ENCODE assay signal across 11 cellular contexts in genomic region chr17:38732376-38733314, GRCh38. TPM values are rescaled to one million over a fixed set of nuclear protein-coding genes. Genes with fewer than 3 reads are reported as not detected.
DNase-seq lines count a peak whose midpoint lies in the region; ATAC-seq and TF ChIP-seq lines count a peak whose summit lies in the region.
"Had no signal": no experiment of that assay in that cellular context is flagged by ENCODE, and none has a peak within 500 bp of the region (broad histone marks: within the 10 kb centered on the region; RNA-seq: fewer than 3 reads in every experiment).

No MANE protein-coding gene starts in this region.

- H2AFZ ChIP-seq in OCI-LY7 (ENCODE audit: low read length), result no peak overlapping the region

- no peak for DNase-seq in CD4-positive, CD25-positive, alpha-beta regulatory T cell
- no peak for DNase-seq in OCI-LY7 (ENCODE audit: low spot score)
- no peak for DNase-seq in natural killer cell
- no peak for DNase-seq in SIG-M5 (lab: John Stamatoyannopoulos, UW)
- no peak for DNase-seq in midbrain (lab: John Stamatoyannopoulos, UW)
- no peak for DNase-seq in retina
- no peak for DNase-seq in NCI-H1092 treated with DMSO at 0.1 percent for 48 hours (lab: John Stamatoyannopoulos, UW)
- DNase-seq: DMS 273 treated with DMSO at 0.1 percent for 48 hours; stimulated activated naive B cell treated with anti-CD40 and anti-IgM and Interleukin-4, amounts not matched to agents 10 μg/mL and 1 μg/mL and 100 μg/mL, for 72 hours had no signal

- peak overlapping the region; percentile 76; the same call in 1 of the 2 replicates for H3K4me2 ChIP-seq in OCI-LY7 (ENCODE audit: low read length)

- H3K4me3 ChIP-seq in CD4-positive, CD25-positive, alpha-beta regulatory T cell (ENCODE audit: low read depth, low read length), result no peak overlapping the region
- no peak overlapping the region for H3K4me3 ChIP-seq in OCI-LY7 (ENCODE audit: low read depth, low read length, poor library complexity, severe bottlenecking)
- H3K4me3 ChIP-seq in duodenal mucosa (ENCODE audit: low read depth in 1 of 2, low read length in 2 of 2), result peak overlapping the region; percentile 97 to 98
- H3K4me3 ChIP-seq: HAP-1 had no signal

- POLR2A ChIA-PET in OCI-LY7 (lab: Charles Lee), result no interaction called here

- H3K4me1 Mint-ChIP-seq in CD4-positive, CD25-positive, alpha-beta regulatory T cell, result peaks cover 0 to 71% (median 45%) of the 10 kb centered on the region in 4 donors
- peaks cover 65 to 75% of the 10 kb centered on the region in 2 donors for H3K4me1 Mint-ChIP-seq in natural killer cell

- H3K27me3 ChIP-seq in CD4-positive, CD25-positive, alpha-beta regulatory T cell (ENCODE audit: control insufficient read depth, insufficient read depth, low read length), result no peaks in the 10 kb centered on the region
- no peaks in the 10 kb centered on the region for H3K27me3 ChIP-seq in duodenal mucosa (ENCODE audit: control insufficient read depth in 1 of 2, insufficient read depth in 2 of 2, low read length in 2 of 2)

- no peaks in the 10 kb centered on the region for H3K27me3 Mint-ChIP-seq in CD4-positive, CD25-positive, alpha-beta regulatory T cell
- no peaks in the 10 kb centered on the region for H3K27me3 Mint-ChIP-seq in natural killer cell (ENCODE audit: low read depth in 2 of 2)

- no peak overlapping the region for H3K27ac ChIP-seq in CD4-positive, CD25-positive, alpha-beta regulatory T cell (ENCODE audit: insufficient read depth, low read length, poor library complexity, severe bottlenecking)
- H3K27ac ChIP-seq in OCI-LY7 (ENCODE audit: low read depth, low read length, poor library complexity, severe bottlenecking) (peak overlapping the region; percentile 24), duodenal mucosa (ENCODE audit: low read depth, low read length) (peak overlapping the region; percentile 92)

- H3K36me3 Mint-ChIP-seq in CD4-positive, CD25-positive, alpha-beta regulatory T cell, result no peaks in the 10 kb centered on the region
- no peaks in the 10 kb centered on the region for H3K36me3 Mint-ChIP-seq in natural killer cell

- no peaks in the 10 kb centered on the region for H3K36me3 ChIP-seq in CD4-positive, CD25-positive, alpha-beta regulatory T cell (ENCODE audit: control insufficient read depth, insufficient read depth, low read length)
- peaks cover 44% of the 10 kb centered on the region for H3K36me3 ChIP-seq in OCI-LY7 (ENCODE audit: insufficient read depth, low read length)
- H3K36me3 ChIP-seq in duodenal mucosa (ENCODE audit: control insufficient read depth in 1 of 2, insufficient read depth in 2 of 2, low read length in 2 of 2), result peaks cover 3 to 17% of the 10 kb centered on the region in 2 donors

- ATAC-seq in CD4-positive, CD25-positive, alpha-beta regulatory T cell (ENCODE audit: low read depth in 2 of 2), result no peak
- ATAC-seq in natural killer cell, result no peak
- ATAC-seq: stimulated activated naive B cell treated with anti-CD40 and anti-IgM and Interleukin-4, amounts not matched to agents 10 μg/mL and 1 μg/mL and 100 μg/mL, for 72 hours had no signal

- no peaks in the 10 kb centered on the region for H3K9me3 ChIP-seq in CD4-positive, CD25-positive, alpha-beta regulatory T cell (ENCODE audit: control insufficient read depth in 2 of 2, low read length in 2 of 2)
- H3K9me3 ChIP-seq in OCI-LY7 (ENCODE audit: low read length) (no peaks in the 10 kb centered on the region), duodenal mucosa (ENCODE audit: control insufficient read depth in 1 of 2, low read length in 2 of 2) (no peaks in the 10 kb centered on the region)

- peak overlapping the region; percentile 99 for H3K9ac ChIP-seq in duodenal mucosa (ENCODE audit: low read depth in 1 of 2, low read length in 2 of 2)

- H4K20me1 ChIP-seq in OCI-LY7 (ENCODE audit: insufficient read depth, low read length), result peaks cover 12% of the 10 kb centered on the region; the same call in 1 of the 2 replicates

- peaks cover 0 to 1% (median 0%) of the 10 kb centered on the region in 7 donors for H3K9me3 Mint-ChIP-seq in CD4-positive, CD25-positive, alpha-beta regulatory T cell
- H3K9me3 Mint-ChIP-seq in natural killer cell, result no peaks in the 10 kb centered on the region

- H3K79me2 ChIP-seq in OCI-LY7 (ENCODE audit: insufficient read depth, low read depth, low read length), result no peaks in the 10 kb centered on the region

- BruUV-seq in OCI-LY7 (replicated peaks; lab: Mats Ljungman, UMichigan), result no TSS peak

- H3K4me1 ChIP-seq in CD4-positive, CD25-positive, alpha-beta regulatory T cell (ENCODE audit: control insufficient read depth, insufficient read depth, low read length, poor library complexity, severe bottlenecking), result peaks cover 56% of the 10 kb centered on the region
- H3K4me1 ChIP-seq in OCI-LY7 (ENCODE audit: insufficient read depth, low read length, poor library complexity, severe bottlenecking) (peaks cover 70% of the 10 kb centered on the region), duodenal mucosa (ENCODE audit: control insufficient read depth in 1 of 2, insufficient read depth in 2 of 2, low read length in 2 of 2) (peaks cover 62 to 67% of the 10 kb centered on the region in 2 donors)

- H3K4me3 Mint-ChIP-seq in CD4-positive, CD25-positive, alpha-beta regulatory T cell, result peak overlapping the region; percentile 93 to 98 (median 94)
- peak overlapping the region; percentile 95 for H3K4me3 Mint-ChIP-seq in natural killer cell
- H3K4me3 Mint-ChIP-seq: stimulated activated naive B cell treated with anti-CD40 and anti-IgM and Interleukin-4, amounts not matched to agents 10 μg/mL and 1 μg/mL and 100 μg/mL, for 72 hours had no signal

- TF ChIP-seq CTCF in OCI-LY7 (conservative IDR thresholded peaks at IDR 0.05; ENCODE audit: low read length), result 0 out of 2 replicates have a peak, but pooled peaks have one; percentile 8
- TF ChIP-seq CTCF in natural killer cell (IDR thresholded peaks at IDR 0.05), result no peak

- intact Hi-C loops in OCI-LY7 (cut with micrococcal nuclease; ENCODE audit: unreplicated experiment), result no loop called here
- intact Hi-C loops in natural killer cell (cut with micrococcal nuclease), result no loop called here

- no peaks in the 10 kb centered on the region for H3K9me2 ChIP-seq in OCI-LY7 (ENCODE audit: insufficient read depth, low read length)

- CTCF ChIA-PET in OCI-LY7 (lab: Charles Lee; ENCODE audit: unreplicated experiment), result no interaction called here

- H3K27ac Mint-ChIP-seq in CD4-positive, CD25-positive, alpha-beta regulatory T cell, result peak overlapping the region in 2 of 3 donors; percentile 78 to 90
- H3K27ac Mint-ChIP-seq in natural killer cell, result peak overlapping the region; percentile 89 to 93

RNA-seq across cellular contexts. Expression of gene CISD3, which starts 2.5 kb away (rescaled TPM):
- total RNA-seq in CD4-positive, CD25-positive, alpha-beta regulatory T cell, result 8.7 TPM
- polyA plus RNA-seq in CD4-positive, CD25-positive, alpha-beta regulatory T cell, result 10 to 100 TPM; 31.7 to 62.6 (median 40.6) TPM
- 11.4 and 13.4 TPM in 2 replicates for total RNA-seq in OCI-LY7 (2014; rRNA removed; shearing (Covaris generic))
- total RNA-seq in OCI-LY7 (2022), result 24.9 and 25.1 TPM in 2 replicates
- total RNA-seq in natural killer cell, result 10 to 100 TPM; 32.6 to 37.4 (median 33.9) TPM

RNA-seq across cellular contexts. Expression of gene PCGF2, which starts 15.5 kb away (rescaled TPM):
- 0.25 TPM for total RNA-seq in CD4-positive, CD25-positive, alpha-beta regulatory T cell
- polyA plus RNA-seq in CD4-positive, CD25-positive, alpha-beta regulatory T cell, result not detected
- total RNA-seq in OCI-LY7 (2014; rRNA removed; shearing (Covaris generic)), result 8.9 and 12.8 TPM in 2 replicates
- total RNA-seq in OCI-LY7 (2022), result 40.0 and 47.3 TPM in 2 replicates
- total RNA-seq in natural killer cell, result under 1 TPM in 1 of 3 donors, not detected in 2; 0.12 TPM

RNA-seq across cellular contexts. Expression of gene PSMB3, which starts 19.9 kb away (rescaled TPM):
- 107 TPM for total RNA-seq in CD4-positive, CD25-positive, alpha-beta regulatory T cell
- 100 to 1,000 TPM; 473 to 589 (median 509) TPM for polyA plus RNA-seq in CD4-positive, CD25-positive, alpha-beta regulatory T cell
- total RNA-seq in OCI-LY7 (2014; rRNA removed; shearing (Covaris generic)), result 290 and 348 TPM in 2 replicates
- total RNA-seq in OCI-LY7 (2022), result 231 and 246 TPM in 2 replicates
- 100 to 1,000 TPM; 102 to 129 (median 118) TPM for total RNA-seq in natural killer cell

RNA-seq across cellular contexts. Expression of gene MLLT6, which starts 27.6 kb away (rescaled TPM):
- 361 TPM for total RNA-seq in CD4-positive, CD25-positive, alpha-beta regulatory T cell
- 1 to 10 TPM; 5.2 to 6.8 (median 6.6) TPM for polyA plus RNA-seq in CD4-positive, CD25-positive, alpha-beta regulatory T cell
- total RNA-seq in OCI-LY7 (2014; rRNA removed; shearing (Covaris generic)), result 81.7 and 94.9 TPM in 2 replicates
- total RNA-seq in OCI-LY7 (2022), result 174 and 175 TPM in 2 replicates
- total RNA-seq in natural killer cell, result 100 to 1,000 TPM; 478 to 578 (median 485) TPM

RNA-seq across cellular contexts. Expression of gene EPOP, which starts 57.9 kb away (rescaled TPM):
- 0.59 TPM for total RNA-seq in CD4-positive, CD25-positive, alpha-beta regulatory T cell
- under 1 TPM in 1 of 4 donors, not detected in 3; 0.13 TPM for polyA plus RNA-seq in CD4-positive, CD25-positive, alpha-beta regulatory T cell
- total RNA-seq in OCI-LY7 (2014; rRNA removed; shearing (Covaris generic)), result 8.3 and 11.8 TPM in 2 replicates
- 21.7 and 27.2 TPM in 2 replicates for total RNA-seq in OCI-LY7 (2022)
- total RNA-seq in natural killer cell, result 1 to 10 TPM in 2 of 3 donors, under 1 TPM in 1; 0.66 to 1.9 (median 1.1) TPM

Comparison
In these comparisons a context has a peak if more than half of its experiments do, and no peak if none do; other contexts are left out.
1. H3K4me3 ChIP-seq: peak in duodenal mucosa (2 of 2); none in CD4-positive, CD25-positive, alpha-beta regulatory T cell (single experiment) and OCI-LY7 (single experiment).